18 cellular contexts compared by ENCODE assay signal in genomic region chr6:10258341-10258740, GRCh38.
DNase-seq lines count a peak whose midpoint lies in the region; ATAC-seq and TF ChIP-seq lines count a peak whose summit lies in the region.
"Had no signal": no experiment of that assay in that cellular context is flagged by ENCODE, and none has a peak within 500 bp of the region (broad histone marks: within the 10 kb centered on the region; RNA-seq: fewer than 3 reads in every experiment).

No MANE protein-coding gene starts in this region.

- ATAC-seq in PC-3 (no peak), HG03135 (IDR thresholded peaks at IDR 0.05; ENCODE audit: unreplicated experiment) (no peak)
- ATAC-seq in CD4-positive, alpha-beta T cell (ENCODE audit: poor library complexity) = no peak
- ATAC-seq: A549; CD8-positive, alpha-beta T cell had no signal

- H3K4me3 ChIP-seq in LNCaP clone FGC (ENCODE audit: low read depth, low read length) = no peak overlapping the region
- no peak overlapping the region for H3K4me3 ChIP-seq in PC-3 (ENCODE audit: low read length)
- H3K4me3 ChIP-seq: A549; BLaER1 treated with 17β-estradiol and CSF1 and Interleukin-3, amounts not matched to agents 10 nM and 100 nM had no signal

- H2AFZ ChIP-seq in PC-3 (ENCODE audit: low read length) = no peak overlapping the region

- CTCF ChIA-PET in PC-3 (lab: Charles Lee) = interaction anchor here (0.5 to 0.6 kb wide), 2 partner anchors 10 to 27 kb away, joined by 3 to 4 read pairs; no protein-coding TSS in a partner anchor
- CTCF ChIA-PET in CD4-positive, alpha-beta T cell (lab: Charles Lee) = no interaction called here

- H3K27ac ChIP-seq in C4-2B (peak overlapping the region; percentile 50; the same call in 1 of the 2 replicates), PC-3 (ENCODE audit: low read length) (no peak overlapping the region)
- no peak overlapping the region for H3K27ac ChIP-seq in CD4-positive, alpha-beta T cell (ENCODE audit: low read depth, low read length)
- H3K27ac ChIP-seq: 22Rv1; A549; BLaER1 treated with 17β-estradiol and CSF1 and Interleukin-3, amounts not matched to agents 10 nM and 100 nM had no signal

- H3F3A ChIP-seq in PC-3 (ENCODE audit: low read length, unreplicated experiment) = no peaks in the 10 kb centered on the region

- H3K36me3 ChIP-seq in PC-3 (ENCODE audit: low read depth, low read length) = no peaks in the 10 kb centered on the region
- H3K36me3 ChIP-seq: BLaER1 treated with 17β-estradiol and CSF1 and Interleukin-3, amounts not matched to agents 10 nM and 100 nM had no signal

- H3K4me3 Mint-ChIP-seq in CD4-positive, alpha-beta T cell = no peak overlapping the region
- H3K4me3 Mint-ChIP-seq: B cell; CD14-positive monocyte; CD4-positive, CD25-positive, alpha-beta regulatory T cell; CD8-positive, alpha-beta T cell had no signal

- H4K20me1 ChIP-seq in PC-3 (ENCODE audit: low read length) = no peaks in the 10 kb centered on the region
- H4K20me1 ChIP-seq: BLaER1 treated with 17β-estradiol and CSF1 and Interleukin-3, amounts not matched to agents 10 nM and 100 nM had no signal

- no peaks in the 10 kb centered on the region for H3K79me2 ChIP-seq in PC-3 (ENCODE audit: low read length)

- H3K36me3 Mint-ChIP-seq in CD4-positive, alpha-beta T cell (ENCODE audit: low read depth) = no peaks in the 10 kb centered on the region
- H3K36me3 Mint-ChIP-seq: CD14-positive monocyte; CD4-positive, CD25-positive, alpha-beta regulatory T cell; CD8-positive, alpha-beta T cell had no signal

- no TSS peak for BruUV-seq in PC-3 (replicated peaks; lab: Mats Ljungman, UMichigan)

- peaks cover 5% of the 10 kb centered on the region for H3K9me3 Mint-ChIP-seq in CD4-positive, alpha-beta T cell

- DNase-seq in LNCaP clone FGC (ENCODE audit: low read depth) (peak; percentile 14), PC-3 (peak; percentile 64)
- no peak for DNase-seq in CD4-positive, alpha-beta T cell
- no peak for DNase-seq in activated CD8-positive, alpha-beta memory T cell treated with anti-CD3 and anti-CD28 coated beads for 24 hours
- DNase-seq: AML-193; Caco-2; Calu3; CD4-positive, CD25-positive, alpha-beta regulatory T cell; CD8-positive, alpha-beta T cell; DMS79 treated with DMSO at 0.1 percent for 48 hours; GF-D8 had no signal

- H3K27me3 Mint-ChIP-seq in CD4-positive, alpha-beta T cell = peaks cover under 1% of the 10 kb centered on the region
- H3K27me3 Mint-ChIP-seq: B cell; CD4-positive, CD25-positive, alpha-beta regulatory T cell had no signal

- H3K27ac Mint-ChIP-seq in CD4-positive, alpha-beta T cell = no peak overlapping the region
- H3K27ac Mint-ChIP-seq: B cell; CD14-positive monocyte; CD4-positive, CD25-positive, alpha-beta regulatory T cell; CD8-positive, alpha-beta T cell had no signal

- POLR2A ChIA-PET in PC-3 (lab: Charles Lee; ENCODE audit: unreplicated experiment) = no interaction called here
- POLR2A ChIA-PET in CD4-positive, alpha-beta T cell (lab: Charles Lee) = no interaction called here

- H3K9ac ChIP-seq in PC-3 (ENCODE audit: low read length) = no peak overlapping the region
- H3K9ac ChIP-seq: BLaER1 treated with 17β-estradiol and CSF1 and Interleukin-3, amounts not matched to agents 10 nM and 100 nM had no signal

- H3K27me3 ChIP-seq in PC-3 (ENCODE audit: low read length) = no peaks in the 10 kb centered on the region
- no peaks in the 10 kb centered on the region for H3K27me3 ChIP-seq in CD4-positive, alpha-beta T cell (ENCODE audit: control insufficient read depth, insufficient read depth, low read length)
- H3K27me3 ChIP-seq: BLaER1 treated with 17β-estradiol and CSF1 and Interleukin-3, amounts not matched to agents 10 nM and 100 nM had no signal

- no peak overlapping the region for H3K4me2 ChIP-seq in PC-3 (ENCODE audit: low read length)
- H3K4me2 ChIP-seq: A549; BLaER1 treated with 17β-estradiol and CSF1 and Interleukin-3, amounts not matched to agents 10 nM and 100 nM had no signal

- intact Hi-C loops in PC-3 (cut with micrococcal nuclease) = loop anchor here (5.0 kb wide), 1 partner anchor 59 kb away; no protein-coding TSS in a partner anchor
- intact Hi-C loops in CD4-positive, alpha-beta T cell (cut with DNase I, micrococcal nuclease) = loop anchor here in 1 of 2 experiments (10.0 kb wide), 1 partner anchor 176 kb away; no protein-coding TSS in a partner anchor

- TF ChIP-seq CTCF in C4-2B (conservative IDR thresholded peaks at IDR 0.05) (no peak), LNCaP clone FGC (IDR thresholded peaks at IDR 0.05; ENCODE audit: control insufficient read depth, extremely low read depth, insufficient read depth) (no peak), PC-3 (conservative IDR thresholded peaks at IDR 0.05; ENCODE audit: low read depth, low read length) (no peak)
- TF ChIP-seq CTCF in CD4-positive, alpha-beta T cell (IDR thresholded peaks at IDR 0.05) = no peak

- H3K9me2 ChIP-seq in PC-3 (replicated peaks; ENCODE audit: low read length) = no peaks in the 10 kb centered on the region

- H3K9me3 ChIP-seq in PC-3 (ENCODE audit: low read length) = no peaks in the 10 kb centered on the region
- no peaks in the 10 kb centered on the region for H3K9me3 ChIP-seq in CD4-positive, alpha-beta T cell (ENCODE audit: control insufficient read depth, low read length)
- H3K9me3 ChIP-seq: A549, Caco-2 had no signal

- no peaks in the 10 kb centered on the region for H3K4me1 Mint-ChIP-seq in CD4-positive, alpha-beta T cell (ENCODE audit: low read depth)
- H3K4me1 Mint-ChIP-seq: B cell; CD14-positive monocyte; CD4-positive, CD25-positive, alpha-beta regulatory T cell had no signal

- no peaks in the 10 kb centered on the region for H3K4me1 ChIP-seq in PC-3 (ENCODE audit: insufficient read depth, low read length)
- H3K4me1 ChIP-seq: A549; BLaER1 treated with 17β-estradiol and CSF1 and Interleukin-3, amounts not matched to agents 10 nM and 100 nM had no signal

Comparison
In these comparisons a context has a peak if more than half of its experiments do, and no peak if none do; other contexts are left out.
1. DNase-seq: peak in LNCaP clone FGC (single experiment) and PC-3 (single experiment); none in CD4-positive, alpha-beta T cell (0 of 10) and activated CD8-positive, alpha-beta memory T cell treated with anti-CD3 and anti-CD28 coated beads for 24 hours (single experiment).